In the genomic region with DNA sequence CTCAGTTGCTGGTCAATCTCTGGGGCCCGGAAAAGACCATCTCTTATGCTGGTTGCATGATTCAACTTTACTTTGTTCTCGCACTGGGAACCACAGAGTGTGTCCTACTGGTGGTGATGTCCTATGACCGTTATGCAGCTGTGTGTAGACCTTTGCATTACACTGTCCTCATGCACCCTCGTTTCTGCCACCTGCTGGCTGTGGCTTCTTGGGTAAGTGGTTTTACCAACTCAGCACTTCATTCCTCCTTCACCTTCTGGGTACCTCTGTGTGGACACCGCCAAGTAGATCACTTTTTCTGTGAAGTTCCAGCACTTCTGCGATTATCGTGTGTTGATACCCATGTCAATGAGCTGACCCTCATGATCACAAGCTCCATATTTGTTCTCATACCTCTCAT, we compare ENCODE assay signal across 1 cellular context.
TF ChIP-seq lines count a peak whose summit lies in the region.

No MANE protein-coding gene starts in this region.

TF ChIP-seq in HepG2, 621 proteins besides CTCF, POLR2A, EP300 and RAD21:
- TF ChIP-seq ZNF709 (CRISPR knock-in tag; IDR thresholded peaks at IDR 0.05) (no peak), MAFG (CRISPR knock-in tag; IDR thresholded peaks at IDR 0.05) (0 out of 2 replicates have a peak, but pooled peaks have one; percentile 50), ZNF430 (CRISPR knock-in tag; IDR thresholded peaks at IDR 0.05) (no peak), SMC3 (IDR thresholded peaks at IDR 0.05; ENCODE audit: low read length) (peak; percentile 9; the same call in 1 of the 2 replicates), MAFF (IDR thresholded peaks at IDR 0.05; ENCODE audit: low read depth, low read length) (peak; percentile 71), HNF4A (CRISPR knock-in tag; IDR thresholded peaks at IDR 0.05) (no peak), MAFK (conservative IDR thresholded peaks at IDR 0.05 in 1 of 2, IDR thresholded peaks at IDR 0.05 in 1 of 2; ENCODE audit: low read length in 2 of 2) (peak; percentile 67 to 68), ELF4 (CRISPR knock-in tag; IDR thresholded peaks at IDR 0.05; ENCODE audit: borderline replicate concordance) (no peak), SNAI1 (CRISPR knock-in tag; IDR thresholded peaks at IDR 0.05; ENCODE audit: borderline replicate concordance) (no peak), AGO1 (IDR thresholded peaks at IDR 0.05; ENCODE audit: low read depth, low read length, poor library complexity, severe bottlenecking) (no peak), STAG1 (CRISPR knock-in tag; IDR thresholded peaks at IDR 0.05) (peak; percentile 44)
- TF ChIP-seq, protein P1, sequence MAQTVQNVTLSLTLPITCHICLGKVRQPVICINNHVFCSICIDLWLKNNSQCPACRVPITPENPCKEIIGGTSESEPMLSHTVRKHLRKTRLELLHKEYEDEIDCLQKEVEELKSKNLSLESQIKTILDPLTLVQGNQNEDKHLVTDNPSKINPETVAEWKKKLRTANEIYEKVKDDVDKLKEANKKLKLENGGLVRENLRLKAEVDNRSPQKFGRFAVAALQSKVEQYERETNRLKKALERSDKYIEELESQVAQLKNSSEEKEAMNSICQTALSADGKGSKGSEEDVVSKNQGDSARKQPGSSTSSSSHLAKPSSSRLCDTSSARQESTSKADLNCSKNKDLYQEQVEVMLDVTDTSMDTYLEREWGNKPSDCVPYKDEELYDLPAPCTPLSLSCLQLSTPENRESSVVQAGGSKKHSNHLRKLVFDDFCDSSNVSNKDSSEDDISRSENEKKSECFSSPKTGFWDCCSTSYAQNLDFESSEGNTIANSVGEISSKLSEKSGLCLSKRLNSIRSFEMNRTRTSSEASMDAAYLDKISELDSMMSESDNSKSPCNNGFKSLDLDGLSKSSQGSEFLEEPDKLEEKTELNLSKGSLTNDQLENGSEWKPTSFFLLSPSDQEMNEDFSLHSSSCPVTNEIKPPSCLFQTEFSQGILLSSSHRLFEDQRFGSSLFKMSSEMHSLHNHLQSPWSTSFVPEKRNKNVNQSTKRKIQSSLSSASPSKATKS (CRISPR knock-in tag; IDR thresholded peaks at IDR 0.05) = no peak
- TF ChIP-seq, protein P2, sequence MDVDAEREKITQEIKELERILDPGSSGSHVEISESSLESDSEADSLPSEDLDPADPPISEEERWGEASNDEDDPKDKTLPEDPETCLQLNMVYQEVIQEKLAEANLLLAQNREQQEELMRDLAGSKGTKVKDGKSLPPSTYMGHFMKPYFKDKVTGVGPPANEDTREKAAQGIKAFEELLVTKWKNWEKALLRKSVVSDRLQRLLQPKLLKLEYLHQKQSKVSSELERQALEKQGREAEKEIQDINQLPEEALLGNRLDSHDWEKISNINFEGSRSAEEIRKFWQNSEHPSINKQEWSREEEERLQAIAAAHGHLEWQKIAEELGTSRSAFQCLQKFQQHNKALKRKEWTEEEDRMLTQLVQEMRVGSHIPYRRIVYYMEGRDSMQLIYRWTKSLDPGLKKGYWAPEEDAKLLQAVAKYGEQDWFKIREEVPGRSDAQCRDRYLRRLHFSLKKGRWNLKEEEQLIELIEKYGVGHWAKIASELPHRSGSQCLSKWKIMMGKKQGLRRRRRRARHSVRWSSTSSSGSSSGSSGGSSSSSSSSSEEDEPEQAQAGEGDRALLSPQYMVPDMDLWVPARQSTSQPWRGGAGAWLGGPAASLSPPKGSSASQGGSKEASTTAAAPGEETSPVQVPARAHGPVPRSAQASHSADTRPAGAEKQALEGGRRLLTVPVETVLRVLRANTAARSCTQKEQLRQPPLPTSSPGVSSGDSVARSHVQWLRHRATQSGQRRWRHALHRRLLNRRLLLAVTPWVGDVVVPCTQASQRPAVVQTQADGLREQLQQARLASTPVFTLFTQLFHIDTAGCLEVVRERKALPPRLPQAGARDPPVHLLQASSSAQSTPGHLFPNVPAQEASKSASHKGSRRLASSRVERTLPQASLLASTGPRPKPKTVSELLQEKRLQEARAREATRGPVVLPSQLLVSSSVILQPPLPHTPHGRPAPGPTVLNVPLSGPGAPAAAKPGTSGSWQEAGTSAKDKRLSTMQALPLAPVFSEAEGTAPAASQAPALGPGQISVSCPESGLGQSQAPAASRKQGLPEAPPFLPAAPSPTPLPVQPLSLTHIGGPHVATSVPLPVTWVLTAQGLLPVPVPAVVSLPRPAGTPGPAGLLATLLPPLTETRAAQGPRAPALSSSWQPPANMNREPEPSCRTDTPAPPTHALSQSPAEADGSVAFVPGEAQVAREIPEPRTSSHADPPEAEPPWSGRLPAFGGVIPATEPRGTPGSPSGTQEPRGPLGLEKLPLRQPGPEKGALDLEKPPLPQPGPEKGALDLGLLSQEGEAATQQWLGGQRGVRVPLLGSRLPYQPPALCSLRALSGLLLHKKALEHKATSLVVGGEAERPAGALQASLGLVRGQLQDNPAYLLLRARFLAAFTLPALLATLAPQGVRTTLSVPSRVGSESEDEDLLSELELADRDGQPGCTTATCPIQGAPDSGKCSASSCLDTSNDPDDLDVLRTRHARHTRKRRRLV (CRISPR knock-in tag; IDR thresholded peaks at IDR 0.05) = no peak
